15 cellular contexts compared by ENCODE assay signal in genomic region chr1:32960819-32961355, GRCh38. TPM values are rescaled to one million over a fixed set of nuclear protein-coding genes. Genes with fewer than 3 reads are reported as not detected.
A peak's percentile ranks its signal among the peaks of the same experiment; 100 is the strongest.
DNase-seq lines count a peak whose midpoint lies in the region; ATAC-seq and TF ChIP-seq lines count a peak whose summit lies in the region.
"Had no signal": no experiment of that assay in that cellular context is flagged by ENCODE, and none has a peak within 500 bp of the region (broad histone marks: within the 10 kb centered on the region; RNA-seq: fewer than 3 reads in every experiment).

No MANE protein-coding gene starts in this region.

- H3K4me3 Mint-ChIP-seq in MCF 10A (ENCODE audit: unreplicated experiment) (peak overlapping the region; percentile 84), type B pancreatic cell (peak overlapping the region; percentile 63), osteocyte (ENCODE audit: unreplicated experiment) (no peak overlapping the region)

- H3K4me2 ChIP-seq in OCI-LY7 (ENCODE audit: low read length) = peak overlapping the region; percentile 83

- H3K4me1 Mint-ChIP-seq in MCF 10A (ENCODE audit: insufficient read depth, unreplicated experiment) (peaks cover 29% of the 10 kb centered on the region), type B pancreatic cell (ENCODE audit: unreplicated experiment) (peaks cover 37% of the 10 kb centered on the region), osteocyte (ENCODE audit: unreplicated experiment) (peaks cover 27% of the 10 kb centered on the region)

- H3K36me3 Mint-ChIP-seq in MCF 10A (ENCODE audit: insufficient read depth, unreplicated experiment) = no peaks in the 10 kb centered on the region
- peaks cover 8% of the 10 kb centered on the region for H3K36me3 Mint-ChIP-seq in type B pancreatic cell
- peaks cover 5% of the 10 kb centered on the region for H3K36me3 Mint-ChIP-seq in osteocyte (ENCODE audit: unreplicated experiment)

- H3K9me3 ChIP-seq in breast epithelium (no peaks in the 10 kb centered on the region), OCI-LY7 (ENCODE audit: low read length) (peaks cover 11% of the 10 kb centered on the region; the same call in 1 of the 2 replicates)
- H3K9me3 ChIP-seq: ovary, suprapubic skin had no signal

- peaks cover 80% of the 10 kb centered on the region for H3K79me2 ChIP-seq in OCI-LY7 (ENCODE audit: insufficient read depth, low read depth, low read length)

- peaks cover 6 to 13% of the 10 kb centered on the region in 2 donors for H3K4me1 ChIP-seq in breast epithelium
- H3K4me1 ChIP-seq in OCI-LY7 (ENCODE audit: insufficient read depth, low read length, poor library complexity, severe bottlenecking) = peaks cover 59% of the 10 kb centered on the region

- no peaks in the 10 kb centered on the region for H3K36me3 ChIP-seq in breast epithelium
- peaks cover 17% of the 10 kb centered on the region for H3K36me3 ChIP-seq in OCI-LY7 (ENCODE audit: insufficient read depth, low read length)
- H3K36me3 ChIP-seq: ovary, suprapubic skin had no signal

- H2AFZ ChIP-seq in OCI-LY7 (ENCODE audit: low read length) = no peak overlapping the region

- H3K9me2 ChIP-seq in OCI-LY7 (ENCODE audit: insufficient read depth, low read length) = no peaks in the 10 kb centered on the region

- no peak overlapping the region for H3K27ac ChIP-seq in breast epithelium
- H3K27ac ChIP-seq in OCI-LY7 (ENCODE audit: low read depth, low read length, poor library complexity, severe bottlenecking) = peak overlapping the region; percentile 85
- no peak overlapping the region for H3K27ac ChIP-seq in RWPE1
- H3K27ac ChIP-seq: foreskin keratinocyte, ovary, suprapubic skin had no signal

- CTCF ChIA-PET in MCF 10A (lab: Yijun Ruan, JAX) = no interaction called here
- CTCF ChIA-PET in OCI-LY7 (lab: Charles Lee; ENCODE audit: unreplicated experiment) = no interaction called here
- CTCF ChIA-PET in RWPE1 (lab: Yijun Ruan, JAX) = interaction anchor here (0.7 kb wide), 1 partner anchor 89 kb away, joined by 5 read pairs; no protein-coding TSS in a partner anchor

- H3K27me3 Mint-ChIP-seq in MCF 10A (ENCODE audit: insufficient read depth, unreplicated experiment) (no peaks in the 10 kb centered on the region), type B pancreatic cell (no peaks in the 10 kb centered on the region), osteocyte (ENCODE audit: unreplicated experiment) (no peaks in the 10 kb centered on the region)

- H4K20me1 ChIP-seq in OCI-LY7 (ENCODE audit: insufficient read depth, low read length) = peaks cover 9% of the 10 kb centered on the region; the same call in 1 of the 2 replicates

- intact Hi-C loops in MCF 10A (cut with micrococcal nuclease) (no loop called here), breast epithelium (cut with DNase I; ENCODE audit: low total_unique reads) (no loop called here), OCI-LY7 (cut with micrococcal nuclease; ENCODE audit: unreplicated experiment) (loop anchor here (5.0 kb wide), 1 partner anchor 144 kb away; the partner anchor contains the start of genes S100PBP and YARS1)

- BruUV-seq in MCF 10A (replicated peaks; lab: Mats Ljungman, UMichigan) = no TSS peak
- BruUV-seq in OCI-LY7 (replicated peaks; lab: Mats Ljungman, UMichigan) = no TSS peak

- H3K27ac Mint-ChIP-seq in MCF 10A (ENCODE audit: low read depth, unreplicated experiment) = peak overlapping the region; percentile 43
- H3K27ac Mint-ChIP-seq in type B pancreatic cell = no peak overlapping the region
- no peak overlapping the region for H3K27ac Mint-ChIP-seq in osteocyte (ENCODE audit: unreplicated experiment)

- no peak for TF ChIP-seq POLR2A in breast epithelium (IDR thresholded peaks at IDR 0.05)

- H3K9me3 Mint-ChIP-seq in MCF 10A (ENCODE audit: unreplicated experiment) (no peaks in the 10 kb centered on the region), type B pancreatic cell (no peaks in the 10 kb centered on the region), osteocyte (ENCODE audit: unreplicated experiment) (no peaks in the 10 kb centered on the region)

- DNase-seq in MCF 10A (ENCODE audit: unreplicated experiment) (no peak), breast epithelium (ENCODE audit: low spot score in 2 of 2) (no peak), OCI-LY7 (ENCODE audit: low spot score) (peak; percentile 77), fibroblast of the aortic adventitia (ENCODE audit: low read depth) (no peak), type B pancreatic cell (ENCODE audit: extremely low spot score, unreplicated experiment) (no peak), osteocyte (ENCODE audit: extremely low spot score, unreplicated experiment) (no peak), RWPE1 (ENCODE audit: low spot score) (no peak)
- DNase-seq: activated effector memory CD4-positive, alpha-beta T cell treated with anti-CD3 and anti-CD28 coated beads, Interleukin-2, amount 50 U/mL, for 16 hours; foreskin keratinocyte; MV-4-11; NCI-H446; ovary; T-helper 9 cell had no signal

- ATAC-seq in GM19035 (IDR thresholded peaks at IDR 0.05; ENCODE audit: unreplicated experiment) = no peak
- ATAC-seq: foreskin keratinocyte had no signal

- POLR2A ChIA-PET in MCF 10A (lab: Yijun Ruan, JAX) = interaction anchor here (1.2 to 13.8 kb wide), 6 partner anchors 10 to 144 kb away, joined by 4 to 255 read pairs (median 9); no protein-coding TSS in a partner anchor
- POLR2A ChIA-PET in OCI-LY7 (lab: Charles Lee) = interaction anchor here (0.6 to 2.6 kb wide), 5 partner anchors 12 to 71 kb away, joined by 3 to 26 read pairs (median 4); no protein-coding TSS in a partner anchor
- POLR2A ChIA-PET in RWPE1 (lab: Yijun Ruan, JAX; ENCODE audit: low non-redundant PET) = no interaction called here

- TF ChIP-seq CTCF in MCF 10A (IDR thresholded peaks at IDR 0.05; ENCODE audit: unreplicated experiment) (no peak), breast epithelium (IDR thresholded peaks at IDR 0.05) (no peak), OCI-LY7 (conservative IDR thresholded peaks at IDR 0.05; ENCODE audit: low read length) (no peak), fibroblast of the aortic adventitia (IDR thresholded peaks at IDR 0.05; ENCODE audit: insufficient read depth, low read length) (no peak), type B pancreatic cell (conservative IDR thresholded peaks at IDR 0.05) (no peak), osteocyte (IDR thresholded peaks at IDR 0.05) (no peak), RWPE1 (conservative IDR thresholded peaks at IDR 0.05; ENCODE audit: low read depth) (no peak)

- H3K4me3 ChIP-seq in breast epithelium (no peak overlapping the region), OCI-LY7 (ENCODE audit: low read depth, low read length, poor library complexity, severe bottlenecking) (peak overlapping the region; percentile 96), fibroblast of the aortic adventitia (ENCODE audit: low read depth, low read length) (peak overlapping the region; percentile 3)
- H3K4me3 ChIP-seq: ovary had no signal

- no peaks in the 10 kb centered on the region for H3K27me3 ChIP-seq in breast epithelium
- H3K27me3 ChIP-seq: foreskin keratinocyte, ovary, suprapubic skin had no signal

RNA-seq across cellular contexts. Expression of gene RNF19B, which starts 3.7 kb away (rescaled TPM):
- total RNA-seq in MCF 10A (2022) = 38.0 and 41.3 TPM in 2 replicates
- 10 to 100 TPM; 15.7 to 22.5 (median 16.7) TPM for total RNA-seq in breast epithelium
- total RNA-seq in OCI-LY7 (2014; rRNA removed; shearing (Covaris generic)) = 21.1 and 23.0 TPM in 2 replicates
- 33.6 and 36.8 TPM in 2 replicates for total RNA-seq in OCI-LY7 (2022)
- total RNA-seq in fibroblast of the aortic adventitia (ENCODE audit: low replicate concordance) = 8.5 and 23.0 TPM in 2 replicates
- total RNA-seq in type B pancreatic cell (ENCODE audit: low replicate concordance) = 20.1 and 33.8 TPM in 2 replicates
- total RNA-seq in osteocyte = 12.6 and 15.3 TPM in 2 replicates

RNA-seq across cellular contexts. Expression of gene TMEM54, which starts 59.7 kb away (rescaled TPM):
- total RNA-seq in MCF 10A (2022) (6.2 and 12.1 TPM in 2 replicates), breast epithelium (100 to 1,000 TPM in 1 of 3 donors, 10 to 100 TPM in 2; 26.9 to 109 (median 94.8) TPM), OCI-LY7 (2022) (0.93 and 1.7 TPM in 2 replicates), fibroblast of the aortic adventitia (ENCODE audit: low replicate concordance) (33.1 and 38.4 TPM in 2 replicates), type B pancreatic cell (ENCODE audit: low replicate concordance) (42.1 and 129 TPM in 2 replicates), osteocyte (7.3 and 9.8 TPM in 2 replicates)
- 2.2 and 3.1 TPM in 2 replicates for total RNA-seq in OCI-LY7 (2014; rRNA removed; shearing (Covaris generic))

Comparison
In these comparisons a context has a peak if more than half of its experiments do, and no peak if none do; other contexts are left out.
1. H3K4me3 ChIP-seq: peak in OCI-LY7 (single experiment) and fibroblast of the aortic adventitia (single experiment); none in breast epithelium (0 of 3).